17 cellular contexts compared by ENCODE assay signal in the genomic region with DNA sequence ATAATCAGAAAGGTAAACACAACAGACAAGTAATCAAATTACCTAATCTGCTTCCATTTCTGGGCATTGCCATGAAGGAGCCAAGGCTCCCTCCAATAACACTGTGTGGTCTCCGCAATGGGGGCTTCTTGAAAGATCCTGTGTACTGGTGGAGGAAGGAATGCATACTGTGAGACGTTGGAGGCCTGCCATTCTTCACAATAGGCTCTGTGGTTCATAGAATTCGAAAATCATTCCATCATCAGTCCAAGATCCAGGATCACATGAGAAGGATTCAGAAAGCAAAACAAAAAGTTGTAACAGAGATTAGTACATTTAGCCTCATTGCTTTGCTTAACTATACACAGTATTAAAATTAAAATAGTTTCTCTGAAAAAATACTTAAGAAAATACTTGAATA.
"Had no signal": no experiment of that assay in that cellular context is flagged by ENCODE, and none has a peak within 500 bp of the region (broad histone marks: within the 10 kb centered on the region; RNA-seq: fewer than 3 reads in every experiment).

No MANE protein-coding gene starts in this region.

- H3K27me3 ChIP-seq: ascending aorta, right lobe of liver, spleen, stomach, upper lobe of right lung had no signal

- H3K27ac ChIP-seq: ascending aorta, epithelial cell of prostate, psoas muscle, right lobe of liver, stomach, thoracic aorta, upper lobe of right lung had no signal

- H3K36me3 ChIP-seq: thoracic aorta had no signal

- H3K27me3 Mint-ChIP-seq: activated naive CD8-positive, alpha-beta T cell treated with anti-CD3 and anti-CD28 coated beads, Interleukin-2, amount 50 U/mL, for 24 hours had no signal

- H3K4me3 ChIP-seq: ascending aorta, psoas muscle, right lobe of liver, spleen, stomach, thoracic aorta, upper lobe of right lung had no signal

- H3K4me3 Mint-ChIP-seq: activated naive CD4-positive, alpha-beta T cell treated with anti-CD3 and anti-CD28 coated beads for 36 hours; activated naive CD8-positive, alpha-beta T cell treated with anti-CD3 and anti-CD28 coated beads, Interleukin-2, amount 50 U/mL, for 24 hours had no signal

- H3K9me3 Mint-ChIP-seq: activated naive CD8-positive, alpha-beta T cell treated with anti-CD3 and anti-CD28 coated beads, Interleukin-2, amount 50 U/mL, for 24 hours had no signal

- DNase-seq: activated CD4-positive, CD25-positive, alpha-beta regulatory T cell treated with anti-CD3 and anti-CD28 coated beads, Interleukin-2, amount 50 U/mL, for 72 hours; activated naive CD4-positive, alpha-beta T cell treated with anti-CD3 and anti-CD28 coated beads for 36 hours; activated naive CD8-positive, alpha-beta T cell treated with anti-CD3 and anti-CD28 coated beads, Interleukin-2, amount 50 U/mL, for 24 hours; activated T-cell treated with anti-CD3 and anti-CD28 coated beads for 4 hours; effector memory CD4-positive, alpha-beta T cell; hippocampal formation; mesendoderm; psoas muscle; right lobe of liver; spleen; stomach; T-helper 1 cell; upper lobe of right lung had no signal

- H3K9me3 ChIP-seq: ascending aorta, psoas muscle, right lobe of liver, spleen, stomach, thoracic aorta, upper lobe of right lung had no signal

- ATAC-seq: activated naive CD8-positive, alpha-beta T cell treated with anti-CD3 and anti-CD28 coated beads, Interleukin-2, amount 50 U/mL, for 24 hours; psoas muscle; right lobe of liver; upper lobe of right lung had no signal

- H3K27ac Mint-ChIP-seq: activated naive CD4-positive, alpha-beta T cell treated with anti-CD3 and anti-CD28 coated beads for 36 hours; activated naive CD8-positive, alpha-beta T cell treated with anti-CD3 and anti-CD28 coated beads, Interleukin-2, amount 50 U/mL, for 24 hours; activated T-helper 2 cell treated with anti-CD3 and anti-CD28 coated beads, Interferon-gamma antibody, Interleukin-2, Interleukin-4, amounts not matched to agents 10 μg/mL and 5 μg/mL and 100 μg/mL, durations not matched to agents 14 hours and 24 hours and 36 hours had no signal

- H3K4me1 ChIP-seq: ascending aorta, right lobe of liver, upper lobe of right lung had no signal
